Comparison of ENCODE assay signal across 18 cellular contexts in genomic region chr9:116372081-116372673, GRCh38.
DNase-seq lines count a peak whose midpoint lies in the region; ATAC-seq, FAIRE-seq and TF ChIP-seq lines count a peak whose summit lies in the region.
"Had no signal": no experiment of that assay in that cellular context is flagged by ENCODE, and none has a peak within 500 bp of the region (broad histone marks: within the 10 kb centered on the region; RNA-seq: fewer than 3 reads in every experiment).

No MANE protein-coding gene starts in this region.

- H3K27me3 ChIP-seq in trophoblast cell (ENCODE audit: insufficient read depth, low read length), result no peaks in the 10 kb centered on the region
- H3K27me3 ChIP-seq: BLaER1 had no signal

- H3K4me3 ChIP-seq in SK-N-MC (no peak overlapping the region), trophoblast cell (ENCODE audit: low read depth, low read length) (no peak overlapping the region)
- H3K4me3 ChIP-seq: A549, BLaER1 had no signal

- peaks cover 6 to 7% of the 10 kb centered on the region in 2 experiments for H3K4me1 ChIP-seq in trophoblast cell (ENCODE audit: control insufficient read depth in 1 of 2, insufficient read depth in 2 of 2, low read length in 2 of 2)
- H3K4me1 ChIP-seq: BLaER1, Caco-2 had no signal

- no peak overlapping the region for H2BK5ac ChIP-seq in trophoblast cell (ENCODE audit: low read depth, low read length, poor library complexity)

- peaks cover 0 to 5% (median 1%) of the 10 kb centered on the region in 3 donors for H3K27me3 Mint-ChIP-seq in immature natural killer cell (ENCODE audit: low read depth in 3 of 3)
- H3K27me3 Mint-ChIP-seq: CD8-positive, alpha-beta memory T cell had no signal

- no peak overlapping the region for H3K14ac ChIP-seq in trophoblast cell (ENCODE audit: low read length)

- H2AK5ac ChIP-seq in trophoblast cell (ENCODE audit: low read length), result no peak overlapping the region

- H4K8ac ChIP-seq in trophoblast cell (ENCODE audit: low read depth, low read length), result no peak overlapping the region

- H3K9ac ChIP-seq in SK-N-MC (ENCODE audit: insufficient read length) (no peak overlapping the region), trophoblast cell (ENCODE audit: low read length) (no peak overlapping the region)
- H3K9ac ChIP-seq: BLaER1 had no signal

- H3K4me1 Mint-ChIP-seq in immature natural killer cell, result no peaks in the 10 kb centered on the region

- no peak overlapping the region for H2BK120ac ChIP-seq in trophoblast cell (ENCODE audit: insufficient read depth, low read length, poor library complexity)

- no peak overlapping the region for H3K27ac Mint-ChIP-seq in immature natural killer cell
- H3K27ac Mint-ChIP-seq: CD8-positive, alpha-beta memory T cell; HFFc6 had no signal

- no peak overlapping the region for H4K12ac ChIP-seq in trophoblast cell (ENCODE audit: low read depth, low read length)

- peaks cover 97% of the 10 kb centered on the region for H3K36me3 ChIP-seq in SK-N-MC (ENCODE audit: insufficient read depth, low read length)
- H3K36me3 ChIP-seq in trophoblast cell (ENCODE audit: control insufficient read depth in 1 of 2, insufficient read depth in 2 of 2, low read length in 2 of 2), result peaks cover 0 to 6% of the 10 kb centered on the region in 2 experiments
- H3K36me3 ChIP-seq: BLaER1 had no signal

- peak overlapping the region; percentile 42 for H3K27ac ChIP-seq in SK-N-MC
- no peak overlapping the region for H3K27ac ChIP-seq in trophoblast cell (ENCODE audit: low read depth, low read length)
- H3K27ac ChIP-seq: A549, BLaER1 had no signal

- intact Hi-C loops in left cardiac atrium (cut with DNase I), result no loop called here

- ATAC-seq in left cardiac atrium, result peak; percentile 21 to 65
- ATAC-seq: A549 had no signal

- H2AFZ ChIP-seq in trophoblast cell (ENCODE audit: insufficient read depth, low read length, poor library complexity), result no peak overlapping the region

- no peak overlapping the region for H3K4ac ChIP-seq in trophoblast cell (ENCODE audit: low read depth, low read length)

- no peak overlapping the region for H2BK12ac ChIP-seq in trophoblast cell (ENCODE audit: low read length)

- no peak overlapping the region for H3K4me3 Mint-ChIP-seq in immature natural killer cell
- H3K4me3 Mint-ChIP-seq: CD8-positive, alpha-beta memory T cell; HFFc6 had no signal

- H3K36me3 Mint-ChIP-seq in immature natural killer cell, result peaks cover 0 to 3% (median 0%) of the 10 kb centered on the region in 3 donors

- H3K9me3 ChIP-seq in SK-N-MC (ENCODE audit: low read depth, low read length), result no peaks in the 10 kb centered on the region
- H3K9me3 ChIP-seq in trophoblast cell (ENCODE audit: insufficient read depth, low read depth, low read length), result peaks cover 3% of the 10 kb centered on the region
- H3K9me3 ChIP-seq: A549, BLaER1, Caco-2 had no signal

- no peak for FAIRE-seq in H54 (lab: Jason Lieb, UNC)
- FAIRE-seq: A549, H1 had no signal

- no peak overlapping the region for H3K23ac ChIP-seq in trophoblast cell (ENCODE audit: low read length)

- no peaks in the 10 kb centered on the region for H3K79me1 ChIP-seq in trophoblast cell (ENCODE audit: low read length)

- peaks cover 0 to 6% (median 2%) of the 10 kb centered on the region in 6 donors for H3K9me3 Mint-ChIP-seq in immature natural killer cell
- H3K9me3 Mint-ChIP-seq: HFFc6 had no signal

- no peak overlapping the region for H3K18ac ChIP-seq in trophoblast cell (ENCODE audit: low read length)

- H3K4me2 ChIP-seq in trophoblast cell (ENCODE audit: low read length), result no peak overlapping the region
- H3K4me2 ChIP-seq: A549, BLaER1 had no signal

- DNase-seq in AG20443 (ENCODE audit: low spot score), result peak; percentile 30
- no peak for DNase-seq in SK-N-MC (ENCODE audit: low read depth, low spot score)
- DNase-seq in left cardiac atrium, result no peak
- DNase-seq in stromal cell of bone marrow (ENCODE audit: low read depth), result peak; percentile 55
- DNase-seq in immature natural killer cell, result no peak
- DNase-seq in H54 (ENCODE audit: insufficient read length, low spot score), result no peak
- no peak for DNase-seq in trophoblast cell
- DNase-seq: AML-193; Caco-2; CD8-positive, alpha-beta memory T cell; DMS53; GF-D8; HCEC 1CT; HFFc6; IMR-90 had no signal

- TF ChIP-seq POLR2A in H54 (IDR thresholded peaks at IDR 0.05; ENCODE audit: low read depth, low read length), result no peak

- no peaks in the 10 kb centered on the region for H3K79me2 ChIP-seq in trophoblast cell (ENCODE audit: control insufficient read depth, insufficient read depth, low read length, poor library complexity)

- H4K91ac ChIP-seq in trophoblast cell (ENCODE audit: low read depth, low read length), result no peak overlapping the region

Comparison
In these comparisons a context has a peak if more than half of its experiments do, and no peak if none do; other contexts are left out.
1. DNase-seq: peak in AG20443 (single experiment) and stromal cell of bone marrow (single experiment); none in SK-N-MC (single experiment), left cardiac atrium (single experiment), immature natural killer cell (0 of 3), H54 (single experiment) and trophoblast cell (0 of 2).